In genomic region chr15:76327191-76328105, GRCh38 we compare ENCODE assay signal across 17 cellular contexts. TPM values are rescaled to one million over a fixed set of nuclear protein-coding genes. Genes with fewer than 3 reads are reported as not detected.
DNase-seq lines count a peak whose midpoint lies in the region; ATAC-seq and TF ChIP-seq lines count a peak whose summit lies in the region.
"Had no signal": no experiment of that assay in that cellular context is flagged by ENCODE, and none has a peak within 500 bp of the region (broad histone marks: within the 10 kb centered on the region; RNA-seq: fewer than 3 reads in every experiment).

No MANE protein-coding gene starts in this region.

- ATAC-seq in Right ventricle myocardium superior (ENCODE audit: poor library complexity): peak; percentile 89
- no peak for ATAC-seq in GM19397 (IDR thresholded peaks at IDR 0.05; ENCODE audit: unreplicated experiment)
- ATAC-seq: activated T-cell treated with anti-CD3 and anti-CD28 coated beads, Interleukin-2, amount 50 U/mL, for 72 hours had no signal

- no peaks in the 10 kb centered on the region for H3K9me2 ChIP-seq in SK-N-SH

- no peak overlapping the region for H3K4me3 ChIP-seq in SK-N-SH (ENCODE audit: low read depth in 2 of 2, low read length in 1 of 2)
- H3K4me3 ChIP-seq: SK-N-MC, suprapubic skin had no signal

- TF ChIP-seq RAD21 in SK-N-SH (IDR thresholded peaks at IDR 0.05; ENCODE audit: low read length): no peak

- POLR2A ChIA-PET in SK-N-SH (lab: Yijun Ruan, JAX): no interaction called here

- no peak overlapping the region for H3K27ac ChIP-seq in SK-N-SH (ENCODE audit: low read depth in 2 of 2, low read length in 1 of 2)
- H3K27ac ChIP-seq: SK-N-MC, suprapubic skin had no signal

- no peak overlapping the region for H3K9ac ChIP-seq in SK-N-SH

- DNase-seq in DMS 273 (lab: John Stamatoyannopoulos, UW; ENCODE audit: unreplicated experiment): peak; percentile 83
- DNase-seq in HT1080 (ENCODE audit: low read depth): peak; percentile 80
- DNase-seq in SK-N-SH: no peak
- DNase-seq in Right ventricle myocardium superior: no peak
- DNase-seq in T-helper 2 cell: no peak
- no peak for DNase-seq in OCI-M1 (lab: John Stamatoyannopoulos, UW)
- no peak for DNase-seq in activated T-helper 2 cell treated with anti-CD3 and anti-CD28 coated beads, Interferon-gamma antibody, Interleukin-2, Interleukin-4, amounts not matched to agents 10 μg/mL and 5 μg/mL and 100 μg/mL, durations not matched to agents 14 hours and 24 hours and 36 hours (ENCODE audit: low spot score)
- DNase-seq: activated CD4-positive, alpha-beta T cell treated with anti-CD3 and anti-CD28 coated beads, Interleukin-2, amount 50 U/mL, for 48 hours; activated T-cell treated with anti-CD3 and anti-CD28 coated beads, Interleukin-2, amount 50 U/mL, for 72 hours; NCI-H2107; retina had no signal

- H3K27me3 ChIP-seq in SK-N-SH (ENCODE audit: insufficient read depth): no peaks in the 10 kb centered on the region

- no peak for TF ChIP-seq CTCF in SK-N-SH (IDR thresholded peaks at IDR 0.05)

- peaks cover 5% of the 10 kb centered on the region for H3F3A ChIP-seq in SK-N-SH (replicated peaks; ENCODE audit: insufficient read depth)

- no peaks in the 10 kb centered on the region for H3K36me3 ChIP-seq in SK-N-SH (replicated peaks in 1 of 2; ENCODE audit: control insufficient read depth in 1 of 2, insufficient read depth in 2 of 2, low read length in 1 of 2)
- H3K36me3 ChIP-seq: suprapubic skin had no signal

- H2AFZ ChIP-seq in SK-N-SH (ENCODE audit: low read depth): no peak overlapping the region

- no peak overlapping the region for H3K4me2 ChIP-seq in SK-N-SH

- H3K36me3 Mint-ChIP-seq in activated T-helper 2 cell treated with anti-CD3 and anti-CD28 coated beads, Interferon-gamma antibody, Interleukin-2, Interleukin-4, amounts not matched to agents 10 μg/mL and 5 μg/mL and 100 μg/mL, durations not matched to agents 14 hours and 24 hours and 36 hours (ENCODE audit: low read depth): no peaks in the 10 kb centered on the region
- H3K36me3 Mint-ChIP-seq: memory B cell had no signal

- H3K4me1 ChIP-seq in SK-N-SH (ENCODE audit: control insufficient read depth in 1 of 2, insufficient read depth in 2 of 2, low read depth in 1 of 2, low read length in 1 of 2): no peaks in the 10 kb centered on the region
- H3K4me1 ChIP-seq: suprapubic skin had no signal

- no peaks in the 10 kb centered on the region for H3K79me2 ChIP-seq in SK-N-SH (ENCODE audit: insufficient read depth)

- no peaks in the 10 kb centered on the region for H3K9me3 Mint-ChIP-seq in activated T-helper 2 cell treated with anti-CD3 and anti-CD28 coated beads, Interferon-gamma antibody, Interleukin-2, Interleukin-4, amounts not matched to agents 10 μg/mL and 5 μg/mL and 100 μg/mL, durations not matched to agents 14 hours and 24 hours and 36 hours
- H3K9me3 Mint-ChIP-seq: activated T-cell treated with anti-CD3 and anti-CD28 coated beads, Interleukin-2, amount 50 U/mL, for 72 hours; memory B cell had no signal

- H4K20me1 ChIP-seq in SK-N-SH (ENCODE audit: insufficient read depth): no peaks in the 10 kb centered on the region

- TF ChIP-seq EP300 in SK-N-SH (IDR thresholded peaks at IDR 0.05; ENCODE audit: borderline replicate concordance in 1 of 2, low read depth in 1 of 2, low read length in 1 of 2): no peak

- H3K27ac Mint-ChIP-seq in activated T-helper 2 cell treated with anti-CD3 and anti-CD28 coated beads, Interferon-gamma antibody, Interleukin-2, Interleukin-4, amounts not matched to agents 10 μg/mL and 5 μg/mL and 100 μg/mL, durations not matched to agents 14 hours and 24 hours and 36 hours: no peak overlapping the region
- H3K27ac Mint-ChIP-seq: activated T-cell treated with anti-CD3 and anti-CD28 coated beads, Interleukin-2, amount 50 U/mL, for 72 hours; memory B cell had no signal

- no peaks in the 10 kb centered on the region for H3K9me3 ChIP-seq in SK-N-SH
- H3K9me3 ChIP-seq: suprapubic skin had no signal

- intact Hi-C loops in Right ventricle myocardium superior (cut with DNase I): no loop called here
- intact Hi-C loops in activated T-helper 2 cell treated with anti-CD3 and anti-CD28 coated beads, Interferon-gamma antibody, Interleukin-2, Interleukin-4, amounts not matched to agents 10 μg/mL and 5 μg/mL and 100 μg/mL, durations not matched to agents 14 hours and 24 hours and 36 hours (cut with micrococcal nuclease): no loop called here

- no peaks in the 10 kb centered on the region for H3K4me1 Mint-ChIP-seq in activated T-helper 2 cell treated with anti-CD3 and anti-CD28 coated beads, Interferon-gamma antibody, Interleukin-2, Interleukin-4, amounts not matched to agents 10 μg/mL and 5 μg/mL and 100 μg/mL, durations not matched to agents 14 hours and 24 hours and 36 hours (ENCODE audit: low read depth)
- H3K4me1 Mint-ChIP-seq: memory B cell had no signal

- no peak overlapping the region for H3K4me3 Mint-ChIP-seq in activated T-helper 2 cell treated with anti-CD3 and anti-CD28 coated beads, Interferon-gamma antibody, Interleukin-2, Interleukin-4, amounts not matched to agents 10 μg/mL and 5 μg/mL and 100 μg/mL, durations not matched to agents 14 hours and 24 hours and 36 hours (ENCODE audit: low read depth)
- H3K4me3 Mint-ChIP-seq: activated T-cell treated with anti-CD3 and anti-CD28 coated beads, Interleukin-2, amount 50 U/mL, for 72 hours; memory B cell had no signal

- WGBS in SK-N-SH (ENCODE audit: low lambda C conversion rate): 59% methylated on average over 8 of the region's 8 CpGs

- peaks cover 47% of the 10 kb centered on the region for H3K27me3 Mint-ChIP-seq in activated T-helper 2 cell treated with anti-CD3 and anti-CD28 coated beads, Interferon-gamma antibody, Interleukin-2, Interleukin-4, amounts not matched to agents 10 μg/mL and 5 μg/mL and 100 μg/mL, durations not matched to agents 14 hours and 24 hours and 36 hours (ENCODE audit: low read depth)

- CTCF ChIA-PET in SK-N-SH (lab: Yijun Ruan, JAX): interaction anchor here (1.3 kb wide), 1 partner anchor 92 kb away, joined by 4 read pairs; no protein-coding TSS in a partner anchor

TF ChIP-seq in SK-N-SH, 30 proteins besides CTCF, POLR2A, EP300 and RAD21 (continues in another document):
- TF ChIP-seq NRF1 (IDR thresholded peaks at IDR 0.05; ENCODE audit: low read depth, low read length) (no peak), TCF12 (IDR thresholded peaks at IDR 0.05) (peak; percentile 79), IRF3 (IDR thresholded peaks at IDR 0.05; ENCODE audit: low read depth, low read length) (no peak), USF2 (IDR thresholded peaks at IDR 0.05; ENCODE audit: borderline replicate concordance, low read depth, low read length) (no peak), FOSL2 (IDR thresholded peaks at IDR 0.05; ENCODE audit: borderline replicate concordance, low read depth) (peak; percentile 58), CHD2 (IDR thresholded peaks at IDR 0.05; ENCODE audit: low read length, partially characterized antibody) (no peak), JUND (IDR thresholded peaks at IDR 0.05) (peak; percentile 40; the same call in 1 of the 2 replicates), TAF1 (IDR thresholded peaks at IDR 0.05; ENCODE audit: borderline replicate concordance, low read depth, low read length) (no peak), FOXJ3 (CRISPR knock-in tag; IDR thresholded peaks at IDR 0.05) (no peak)

RNA-seq across cellular contexts. Expression of gene ISL2, which starts 9.1 kb away (rescaled TPM):
- 0.57 and 2.2 TPM in 2 replicates for total RNA-seq in HT1080 (2014; rRNA removed; shearing (Covaris generic))
- polyA plus RNA-seq in HT1080 (2015; cell fraction: cytosol; rRNA removed): 1.9 and 2.2 TPM in 2 replicates
- 5.1 and 7.3 TPM in 2 replicates for polyA plus RNA-seq in HT1080 (2015; cell fraction: nucleus; rRNA removed)
- polyA plus RNA-seq in SK-N-SH (2012; rRNA removed): 3.5 and 6.0 TPM in 2 replicates
- polyA plus RNA-seq in SK-N-SH (2012; cell fraction: cytosol; rRNA removed): 2.2 and 3.2 TPM in 2 replicates
- 23.1 and 25.6 TPM in 2 replicates for polyA plus RNA-seq in SK-N-SH (2012; cell fraction: nucleus; rRNA removed)
- total RNA-seq in Right ventricle myocardium superior: not detected
- total RNA-seq in activated T-helper 2 cell treated with anti-CD3 and anti-CD28 coated beads, Interferon-gamma antibody, Interleukin-2, Interleukin-4, amounts not matched to agents 10 μg/mL and 5 μg/mL and 100 μg/mL, durations not matched to agents 14 hours and 24 hours and 36 hours: 1.4 and 1.8 TPM in 2 replicates
- total RNA-seq: chondrocyte had no signal
- polyA plus RNA-seq: neural cell had no signal

RNA-seq across cellular contexts. Expression of gene ETFA, which starts 16.2 kb away (rescaled TPM):
- 130 and 131 TPM in 2 replicates for total RNA-seq in HT1080 (2014; rRNA removed; shearing (Covaris generic))
- 119 and 128 TPM in 2 replicates for polyA plus RNA-seq in HT1080 (2015; cell fraction: cytosol; rRNA removed)
- polyA plus RNA-seq in HT1080 (2015; cell fraction: nucleus; rRNA removed): 89.3 and 94.1 TPM in 2 replicates
- 122 and 164 TPM in 2 replicates for polyA plus RNA-seq in SK-N-SH (2012; rRNA removed)
- polyA plus RNA-seq in SK-N-SH (2012; cell fraction: cytosol; rRNA removed): 172 and 191 TPM in 2 replicates
- 45.2 and 94.3 TPM in 2 replicates for polyA plus RNA-seq in SK-N-SH (2012; cell fraction: nucleus; rRNA removed)
- 539 TPM for total RNA-seq in Right ventricle myocardium superior
- total RNA-seq in activated T-helper 2 cell treated with anti-CD3 and anti-CD28 coated beads, Interferon-gamma antibody, Interleukin-2, Interleukin-4, amounts not matched to agents 10 μg/mL and 5 μg/mL and 100 μg/mL, durations not matched to agents 14 hours and 24 hours and 36 hours: 157 and 160 TPM in 2 replicates

Comparison
In these comparisons a context has a peak if more than half of its experiments do, and no peak if none do; other contexts are left out.
1. DNase-seq: peak in DMS 273 (single experiment) and HT1080 (single experiment); none in SK-N-SH (single experiment), Right ventricle myocardium superior (single experiment), T-helper 2 cell (0 of 5), OCI-M1 (single experiment) and activated T-helper 2 cell treated with anti-CD3 and anti-CD28 coated beads, Interferon-gamma antibody, Interleukin-2, Interleukin-4, amounts not matched to agents 10 μg/mL and 5 μg/mL and 100 μg/mL, durations not matched to agents 14 hours and 24 hours and 36 hours (single experiment).